Comparison of ENCODE assay signal across 28 cellular contexts in genomic region chr6:139657121-139657520, GRCh38.
"Had no signal": no experiment of that assay in that cellular context is flagged by ENCODE, and none has a peak within 500 bp of the region (broad histone marks: within the 10 kb centered on the region; RNA-seq: fewer than 3 reads in every experiment).

No MANE protein-coding gene starts in this region.

- H3K27ac Mint-ChIP-seq: immature natural killer cell; naive thymus-derived CD8-positive, alpha-beta T cell; stimulated activated naive B cell treated with anti-CD40 and anti-IgM and Interleukin-4, amounts not matched to agents 10 μg/mL and 1 μg/mL and 100 μg/mL, for 72 hours had no signal

- H3K36me3 ChIP-seq: left lung, lower lobe of right lung, pancreas, prostate gland, stomach, thyroid gland, transverse colon, upper lobe of right lung had no signal

- H3K4me3 Mint-ChIP-seq: immature natural killer cell; naive thymus-derived CD8-positive, alpha-beta T cell; stimulated activated naive B cell treated with anti-CD40 and anti-IgM and Interleukin-4, amounts not matched to agents 10 μg/mL and 1 μg/mL and 100 μg/mL, for 72 hours had no signal

- DNase-seq: head of caudate nucleus; hypothalamus; immature natural killer cell; kidney; left colon; left lung; lower lobe of right lung; mammary epithelial cell; mesenchymal stem cell; naive thymus-derived CD8-positive, alpha-beta T cell; pancreas; posterior cingulate gyrus; retina; right cardiac atrium; stimulated activated CD4-positive, alpha-beta T cell treated with anti-CD3 and anti-CD28 coated beads, Interleukin-12 subunit alpha, Interleukin-12 subunit beta, amount 100 ng/mL, for 4 hours; stimulated activated CD4-positive, alpha-beta T cell treated with anti-CD3 and anti-CD28 coated beads, Interleukin-15, amount 100 ng/mL, for 24 hours; stimulated activated CD4-positive, alpha-beta T cell treated with anti-CD3 and anti-CD28 coated beads, Interleukin-2, amount 100 ng/mL, for 24 hours; stimulated activated CD4-positive, alpha-beta T cell treated with anti-CD3 and anti-CD28 coated beads, Interleukin-4, amount 100 ng/mL, for 1 hour; stimulated activated naive B cell treated with anti-CD40 and anti-IgM and Interleukin-4, amounts not matched to agents 10 μg/mL and 1 μg/mL and 100 μg/mL, for 72 hours; stimulated activated naive CD8-positive, alpha-beta T cell treated with anti-CD3 and anti-CD28 coated beads, Interleukin-15, Interleukin-2, amounts not matched to agents 100 U/mL and 50 U/mL, for 24 hours; stomach; testis; thyroid gland; transverse colon; upper lobe of right lung had no signal

- H3K36me3 Mint-ChIP-seq: immature natural killer cell; naive thymus-derived CD8-positive, alpha-beta T cell; stimulated activated naive B cell treated with anti-CD40 and anti-IgM and Interleukin-4, amounts not matched to agents 10 μg/mL and 1 μg/mL and 100 μg/mL, for 72 hours had no signal

- H3K27me3 ChIP-seq: left lung, pancreas, stomach, testis, thyroid gland, transverse colon, upper lobe of right lung had no signal

- H3K9me3 Mint-ChIP-seq: immature natural killer cell; stimulated activated naive B cell treated with anti-CD40 and anti-IgM and Interleukin-4, amounts not matched to agents 10 μg/mL and 1 μg/mL and 100 μg/mL, for 72 hours had no signal

- H3K4me3 ChIP-seq: left lung, lower lobe of right lung, pancreas, prostate gland, skin epidermis, stomach, testis, thyroid gland, transverse colon, upper lobe of right lung had no signal

- H3K4me1 Mint-ChIP-seq: immature natural killer cell; naive thymus-derived CD8-positive, alpha-beta T cell had no signal

- H3K4me1 ChIP-seq: left lung, prostate gland, testis, upper lobe of right lung had no signal

- H3K27ac ChIP-seq: left lung, lower lobe of right lung, pancreas, prostate gland, skin epidermis, stomach, testis, thyroid gland, upper lobe of right lung had no signal

- ATAC-seq: left colon; left lung; lower lobe of right lung; naive thymus-derived CD8-positive, alpha-beta T cell; pancreas; right cardiac atrium; sciatic nerve; stimulated activated naive B cell treated with anti-CD40 and anti-IgM and Interleukin-4, amounts not matched to agents 10 μg/mL and 1 μg/mL and 100 μg/mL, for 72 hours; stimulated activated naive CD8-positive, alpha-beta T cell treated with anti-CD3 and anti-CD28 coated beads, Interleukin-15, Interleukin-2, amounts not matched to agents 100 U/mL and 50 U/mL, for 24 hours; upper lobe of right lung had no signal

- H3K9me3 ChIP-seq: left lung, lower lobe of right lung, pancreas, prostate gland, stomach, testis, thyroid gland, transverse colon, upper lobe of right lung had no signal
